Comparison of ENCODE assay signal across 22 cellular contexts in genomic region chr17:48749621-48750553, GRCh38. TPM values are rescaled to one million over a fixed set of nuclear protein-coding genes. Genes with fewer than 3 reads are reported as not detected.
"Had no signal": no experiment of that assay in that cellular context is flagged by ENCODE, and none has a peak within 500 bp of the region (broad histone marks: within the 10 kb centered on the region; RNA-seq: fewer than 3 reads in every experiment).

No MANE protein-coding gene starts in this region.

- H3K4me3 Mint-ChIP-seq: activated naive CD8-positive, alpha-beta T cell; activated T-cell treated with anti-CD3 and anti-CD28 coated beads, Interleukin-2, amount 50 U/mL, for 24 hours; brain; central memory CD8-positive, alpha-beta T cell; natural killer cell treated with Interleukin-12 subunit alpha and Interleukin-12 subunit beta and Interleukin-15 and Interleukin-18, amount 100 ng/mL, for 72 hours had no signal

- H3K27ac ChIP-seq: stomach, thoracic aorta had no signal

- FAIRE-seq: TTC549 had no signal

- H3K4me3 ChIP-seq: stomach, thoracic aorta had no signal

- H3K4me1 Mint-ChIP-seq: brain had no signal

- H3K27ac Mint-ChIP-seq: activated naive CD8-positive, alpha-beta T cell; activated T-cell treated with anti-CD3 and anti-CD28 coated beads, Interleukin-2, amount 50 U/mL, for 24 hours; brain; natural killer cell treated with Interleukin-12 subunit alpha and Interleukin-12 subunit beta and Interleukin-15 and Interleukin-18, amount 100 ng/mL, for 72 hours had no signal

- H3K9me3 Mint-ChIP-seq: activated T-cell treated with anti-CD3 and anti-CD28 coated beads, Interleukin-2, amount 50 U/mL, for 24 hours; central memory CD8-positive, alpha-beta T cell; natural killer cell treated with Interleukin-12 subunit alpha and Interleukin-12 subunit beta and Interleukin-15 and Interleukin-18, amount 100 ng/mL, for 72 hours had no signal

- H3K9me3 ChIP-seq: thoracic aorta had no signal

- DNase-seq: activated CD4-positive, alpha-beta T cell treated with anti-CD3 and anti-CD28 coated beads, Interleukin-2, amount 50 U/mL, for 4 hours; activated gamma-delta T cell; activated T-cell treated with anti-CD3 and anti-CD28 coated beads, Interleukin-2, amount 50 U/mL, for 24 hours; amygdala; cortex of kidney; effector memory CD4-positive, alpha-beta T cell; erythroblast; stimulated activated CD4-positive, alpha-beta T cell treated with anti-CD3 and anti-CD28 coated beads, Interleukin-15, amount 100 ng/mL, for 24 hours; stimulated activated CD4-positive, alpha-beta T cell treated with anti-CD3 and anti-CD28 coated beads, Interleukin-4, amount 100 ng/mL, for 24 hours; stomach; T-helper 2 cell had no signal

- ATAC-seq: natural killer cell treated with Interleukin-12 subunit alpha and Interleukin-12 subunit beta and Interleukin-15 and Interleukin-18, amount 100 ng/mL, for 72 hours had no signal

- H3K36me3 ChIP-seq: stomach, thoracic aorta had no signal

- H3K36me3 Mint-ChIP-seq: activated naive CD8-positive, alpha-beta T cell; brain; natural killer cell treated with Interleukin-12 subunit alpha and Interleukin-12 subunit beta and Interleukin-15 and Interleukin-18, amount 100 ng/mL, for 72 hours had no signal

RNA-seq across cellular contexts. Expression of gene HOXB13, which starts 21.3 kb away (rescaled TPM):
- total RNA-seq: glomerular endothelial cell; lung microvascular endothelial cell; natural killer cell treated with Interleukin-12 subunit alpha and Interleukin-12 subunit beta and Interleukin-15 and Interleukin-18, amount 100 ng/mL, for 72 hours; omental fat pad; thoracic aorta; ureter had no signal

RNA-seq across cellular contexts. Expression of gene PRAC2, which starts 26.9 kb away (rescaled TPM):
- total RNA-seq: glomerular endothelial cell; lung microvascular endothelial cell; mucosa of gallbladder; natural killer cell treated with Interleukin-12 subunit alpha and Interleukin-12 subunit beta and Interleukin-15 and Interleukin-18, amount 100 ng/mL, for 72 hours; omental fat pad; stomach; thoracic aorta; ureter had no signal
- polyA plus RNA-seq: stomach had no signal

RNA-seq across cellular contexts. Expression of gene PRAC1, which starts 27.6 kb away (rescaled TPM):
- total RNA-seq: glomerular endothelial cell; lung microvascular endothelial cell; mucosa of gallbladder; natural killer cell treated with Interleukin-12 subunit alpha and Interleukin-12 subunit beta and Interleukin-15 and Interleukin-18, amount 100 ng/mL, for 72 hours; omental fat pad; stomach; thoracic aorta; ureter had no signal
- polyA plus RNA-seq: stomach had no signal
